9 cellular contexts compared by ENCODE assay signal in genomic region chr7:156275292-156275691, GRCh38.
"Had no signal": no experiment of that assay in that cellular context is flagged by ENCODE, and none has a peak within 500 bp of the region (broad histone marks: within the 10 kb centered on the region; RNA-seq: fewer than 3 reads in every experiment).

No MANE protein-coding gene starts in this region.

- H2AFZ ChIP-seq: GM23248 had no signal

- H3K9ac ChIP-seq: GM23248, KMS-11 had no signal

- FAIRE-seq: H54 had no signal

- H3K27ac ChIP-seq: GM23248, HL-60, KMS-11 had no signal

- H3K4me3 ChIP-seq: GM23248 had no signal

- H3K4me2 ChIP-seq: KMS-11 had no signal

- DNase-seq: GM23248, GOT3, H9, HCEC 1CT, IMR-90, KBM-7 had no signal
